Comparison of ENCODE assay signal across 8 cellular contexts in genomic region chr10:31319602-31320178, GRCh38. TPM values are rescaled to one million over a fixed set of nuclear protein-coding genes. Genes with fewer than 3 reads are reported as not detected.
DNase-seq lines count a peak whose midpoint lies in the region; ATAC-seq and TF ChIP-seq lines count a peak whose summit lies in the region.

No MANE protein-coding gene starts in this region.

- no peaks in the 10 kb centered on the region for H3K27me3 Mint-ChIP-seq in T-helper 2 cell treated with Interferon-gamma antibody and Interleukin-4, amounts not matched to agents 5 μg/mL and 100 μg/mL, for 36 hours (ENCODE audit: low read depth)
- no peaks in the 10 kb centered on the region for H3K27me3 Mint-ChIP-seq in activated CD4-positive, alpha-beta memory T cell treated with anti-CD3 and anti-CD28 coated beads, Interleukin-2, amount 10 ng/mL, durations not matched to agents 7 days and 5 days

- DNase-seq in T-helper 2 cell treated with Interferon-gamma antibody and Interleukin-4, amounts not matched to agents 5 μg/mL and 100 μg/mL, for 36 hours (ENCODE audit: low spot score) = peak; percentile 43
- no peak for DNase-seq in T-helper 2 cell
- DNase-seq in activated CD4-positive, alpha-beta memory T cell treated with anti-CD3 and anti-CD28 coated beads, Interleukin-2, amount 10 ng/mL, durations not matched to agents 7 days and 5 days = no peak
- peak; percentile 37 for DNase-seq in germinal center (ENCODE audit: low spot score)
- no peak for DNase-seq in prostate gland (ENCODE audit: low spot score)
- DNase-seq in NCI-H2196 (lab: John Stamatoyannopoulos, UW; ENCODE audit: unreplicated experiment) = no peak
- no peak for DNase-seq in dedifferentiated amniotic fluid mesenchymal stem cell (ENCODE audit: extremely low spot score)

- TF ChIP-seq POLR2A in prostate gland (IDR thresholded peaks at IDR 0.05) = no peak

- no peaks in the 10 kb centered on the region for H3K36me3 ChIP-seq in prostate gland

- peak overlapping the region; percentile 99 for H3K4me3 Mint-ChIP-seq in T-helper 2 cell treated with Interferon-gamma antibody and Interleukin-4, amounts not matched to agents 5 μg/mL and 100 μg/mL, for 36 hours
- H3K4me3 Mint-ChIP-seq in activated CD4-positive, alpha-beta memory T cell treated with anti-CD3 and anti-CD28 coated beads, Interleukin-2, amount 10 ng/mL, durations not matched to agents 7 days and 5 days = peak overlapping the region; percentile 93

- H3K27ac ChIP-seq in prostate gland = peak overlapping the region; percentile 85 to 88

- H3K9me3 ChIP-seq in prostate gland = no peaks in the 10 kb centered on the region

- peak overlapping the region; percentile 50 for H3K27ac Mint-ChIP-seq in T-helper 2 cell treated with Interferon-gamma antibody and Interleukin-4, amounts not matched to agents 5 μg/mL and 100 μg/mL, for 36 hours
- peak overlapping the region; percentile 97 for H3K27ac Mint-ChIP-seq in activated CD4-positive, alpha-beta memory T cell treated with anti-CD3 and anti-CD28 coated beads, Interleukin-2, amount 10 ng/mL, durations not matched to agents 7 days and 5 days

- H3K4me1 Mint-ChIP-seq in T-helper 2 cell treated with Interferon-gamma antibody and Interleukin-4, amounts not matched to agents 5 μg/mL and 100 μg/mL, for 36 hours (ENCODE audit: low read depth) = peaks cover 34% of the 10 kb centered on the region
- peaks cover 51% of the 10 kb centered on the region for H3K4me1 Mint-ChIP-seq in activated CD4-positive, alpha-beta memory T cell treated with anti-CD3 and anti-CD28 coated beads, Interleukin-2, amount 10 ng/mL, durations not matched to agents 7 days and 5 days

- peak; percentile 9 for ATAC-seq in HG03039 (IDR thresholded peaks at IDR 0.05; ENCODE audit: unreplicated experiment)

- H3K4me3 ChIP-seq in prostate gland = peak overlapping the region; percentile 60 to 81

- intact Hi-C loops in prostate gland (cut with DNase I) = loop anchor here (1.0 to 5.0 kb wide), 2 partner anchors 283 to 535 kb away; no protein-coding TSS in a partner anchor

- TF ChIP-seq CTCF in prostate gland (IDR thresholded peaks at IDR 0.05) = no peak

- POLR2A ChIA-PET in activated CD4-positive, alpha-beta memory T cell treated with anti-CD3 and anti-CD28 coated beads, Interleukin-2, amount 10 ng/mL, durations not matched to agents 7 days and 5 days (lab: Charles Lee) = interaction anchor here (0.6 to 2.6 kb wide), 2 partner anchors 288 to 535 kb away, joined by 3 to 13 read pairs; partner anchors contain the start of gene ZNF438

- H3K36me3 Mint-ChIP-seq in T-helper 2 cell treated with Interferon-gamma antibody and Interleukin-4, amounts not matched to agents 5 μg/mL and 100 μg/mL, for 36 hours (ENCODE audit: low read depth) = peaks cover 5% of the 10 kb centered on the region
- H3K36me3 Mint-ChIP-seq in activated CD4-positive, alpha-beta memory T cell treated with anti-CD3 and anti-CD28 coated beads, Interleukin-2, amount 10 ng/mL, durations not matched to agents 7 days and 5 days (ENCODE audit: low read depth) = peaks cover 32% of the 10 kb centered on the region

- no peaks in the 10 kb centered on the region for H3K27me3 ChIP-seq in prostate gland (replicated peaks; ENCODE audit: insufficient read depth)

- no peaks in the 10 kb centered on the region for H3K9me3 Mint-ChIP-seq in T-helper 2 cell treated with Interferon-gamma antibody and Interleukin-4, amounts not matched to agents 5 μg/mL and 100 μg/mL, for 36 hours
- H3K9me3 Mint-ChIP-seq in activated CD4-positive, alpha-beta memory T cell treated with anti-CD3 and anti-CD28 coated beads, Interleukin-2, amount 10 ng/mL, durations not matched to agents 7 days and 5 days = no peaks in the 10 kb centered on the region

- no peaks in the 10 kb centered on the region for H3K4me1 ChIP-seq in prostate gland (replicated peaks)

- CTCF ChIA-PET in activated CD4-positive, alpha-beta memory T cell treated with anti-CD3 and anti-CD28 coated beads, Interleukin-2, amount 10 ng/mL, durations not matched to agents 7 days and 5 days (lab: Charles Lee) = no interaction called here

- under 1% methylated on average over 86 of the region's 89 CpGs for WGBS in prostate gland

RNA-seq across cellular contexts. Expression of gene ZEB1, which starts 0.7 kb away (rescaled TPM):
- total RNA-seq in activated CD4-positive, alpha-beta memory T cell treated with anti-CD3 and anti-CD28 coated beads, Interleukin-2, amount 10 ng/mL, durations not matched to agents 7 days and 5 days = 10 to 100 TPM; 50.4 to 51.6 TPM
- 10 to 100 TPM; 15.0 to 28.2 TPM for total RNA-seq in prostate gland

Comparison
In these comparisons a context has a peak if more than half of its experiments do, and no peak if none do; other contexts are left out.
1. DNase-seq: peak in T-helper 2 cell treated with Interferon-gamma antibody and Interleukin-4, amounts not matched to agents 5 μg/mL and 100 μg/mL, for 36 hours (single experiment) and germinal center (single experiment); none in T-helper 2 cell (0 of 5), activated CD4-positive, alpha-beta memory T cell treated with anti-CD3 and anti-CD28 coated beads, Interleukin-2, amount 10 ng/mL, durations not matched to agents 7 days and 5 days (single experiment), prostate gland (single experiment), NCI-H2196 (single experiment) and dedifferentiated amniotic fluid mesenchymal stem cell (single experiment).